In genomic region chr15:45377630-45378148, GRCh38 we compare ENCODE assay signal across 8 cellular contexts. TPM values are rescaled to one million over a fixed set of nuclear protein-coding genes. Genes with fewer than 3 reads are reported as not detected.
DNase-seq lines count a peak whose midpoint lies in the region; ATAC-seq and TF ChIP-seq lines count a peak whose summit lies in the region.

No MANE protein-coding gene starts in this region.

- DNase-seq in NCI-H748 (lab: John Stamatoyannopoulos, UW; ENCODE audit: unreplicated experiment): peak; percentile 41
- no peak for DNase-seq in NCI-H748 treated with DMSO at 0.1 percent for 48 hours (lab: John Stamatoyannopoulos, UW)
- DNase-seq in activated CD4-positive, alpha-beta memory T cell treated with anti-CD3 and anti-CD28 coated beads for 36 hours: no peak
- peak in 1 of 2 donors; percentile 64 for DNase-seq in cardiac muscle cell (ENCODE audit: low read depth in 1 of 2, low spot score in 1 of 2)
- DNase-seq in posterior vena cava (ENCODE audit: low spot score): peak; percentile 83
- DNase-seq in activated effector memory CD4-positive, alpha-beta T cell treated with anti-CD3 and anti-CD28 coated beads, Interleukin-2, amount 50 U/mL, for 16 hours: no peak

- POLR2A ChIA-PET in activated CD4-positive, alpha-beta memory T cell treated with anti-CD3 and anti-CD28 coated beads for 36 hours (lab: Charles Lee): no interaction called here

- intact Hi-C loops in activated CD4-positive, alpha-beta memory T cell treated with anti-CD3 and anti-CD28 coated beads for 36 hours (cut with micrococcal nuclease): no loop called here
- intact Hi-C loops in posterior vena cava (cut with DNase I): no loop called here

- H3K4me3 Mint-ChIP-seq in activated CD4-positive, alpha-beta memory T cell treated with anti-CD3 and anti-CD28 coated beads for 36 hours: peak overlapping the region; percentile 58

- H3K4me3 ChIP-seq in cardiac muscle cell: peak overlapping the region; percentile 56

- peaks cover 26% of the 10 kb centered on the region for H3K27me3 ChIP-seq in cardiac muscle cell

- TF ChIP-seq CTCF in cardiac muscle cell (IDR thresholded peaks at IDR 0.05; ENCODE audit: low read depth, low read length): no peak

- no peak overlapping the region for H3K27ac Mint-ChIP-seq in activated CD4-positive, alpha-beta memory T cell treated with anti-CD3 and anti-CD28 coated beads for 36 hours

- CTCF ChIA-PET in activated CD4-positive, alpha-beta memory T cell treated with anti-CD3 and anti-CD28 coated beads for 36 hours (lab: Charles Lee): interaction anchor here (1.5 to 1.7 kb wide), 2 partner anchors 173 to 260 kb away, joined by 4 to 5 read pairs; no protein-coding TSS in a partner anchor

- no peaks in the 10 kb centered on the region for H3K9me3 ChIP-seq in cardiac muscle cell (ENCODE audit: low read depth)

- no peaks in the 10 kb centered on the region for H3K9me3 Mint-ChIP-seq in activated CD4-positive, alpha-beta memory T cell treated with anti-CD3 and anti-CD28 coated beads for 36 hours

- H3K27me3 Mint-ChIP-seq in activated CD4-positive, alpha-beta memory T cell treated with anti-CD3 and anti-CD28 coated beads for 36 hours: peaks cover 49% of the 10 kb centered on the region

- peak overlapping the region; percentile 15 for H3K27ac ChIP-seq in cardiac muscle cell

- H3K36me3 ChIP-seq in cardiac muscle cell: no peaks in the 10 kb centered on the region

- peaks cover 14% of the 10 kb centered on the region for H3K4me1 Mint-ChIP-seq in activated CD4-positive, alpha-beta memory T cell treated with anti-CD3 and anti-CD28 coated beads for 36 hours (ENCODE audit: low read depth)

- H3K36me3 Mint-ChIP-seq in activated CD4-positive, alpha-beta memory T cell treated with anti-CD3 and anti-CD28 coated beads for 36 hours: no peaks in the 10 kb centered on the region

- ATAC-seq in HG03064 (IDR thresholded peaks at IDR 0.05; ENCODE audit: low read depth, unreplicated experiment) (peak; percentile 25), GM19463 (IDR thresholded peaks at IDR 0.05; ENCODE audit: unreplicated experiment) (no peak)

- peaks cover 9% of the 10 kb centered on the region for H3K4me1 ChIP-seq in cardiac muscle cell (ENCODE audit: low read depth)

RNA-seq across cellular contexts. Expression of gene GATM, which starts 0.7 kb away (rescaled TPM):
- total RNA-seq in activated CD4-positive, alpha-beta memory T cell treated with anti-CD3 and anti-CD28 coated beads for 36 hours: 1 to 10 TPM in 1 of 2 experiments, under 1 TPM in 1; 0.62 to 1.3 TPM
- 50.0 and 76.5 TPM in 2 replicates for total RNA-seq in cardiac muscle cell
- polyA plus RNA-seq in cardiac muscle cell: 25.6 and 39.7 TPM in 2 replicates
- 10 to 100 TPM; 26.7 to 27.2 TPM for total RNA-seq in posterior vena cava

Comparison
In these comparisons a context has a peak if more than half of its experiments do, and no peak if none do; other contexts are left out.
1. DNase-seq: peak in NCI-H748 (single experiment) and posterior vena cava (single experiment); none in NCI-H748 treated with DMSO at 0.1 percent for 48 hours (single experiment), activated CD4-positive, alpha-beta memory T cell treated with anti-CD3 and anti-CD28 coated beads for 36 hours (single experiment) and activated effector memory CD4-positive, alpha-beta T cell treated with anti-CD3 and anti-CD28 coated beads, Interleukin-2, amount 50 U/mL, for 16 hours (single experiment).
2. RNA of gene GATM, which starts 0.7 kb away (total RNA-seq): 50.0 to 76.5 TPM in cardiac muscle cell and 26.7 to 27.2 TPM in posterior vena cava; 0.62 to 1.3 TPM in activated CD4-positive, alpha-beta memory T cell treated with anti-CD3 and anti-CD28 coated beads for 36 hours; every median in the first group is over 10 times any median in the second.